In genomic region chr4:122759639-122760310, GRCh38 we compare ENCODE assay signal across 14 cellular contexts. TPM values are rescaled to one million over a fixed set of nuclear protein-coding genes. Genes with fewer than 3 reads are reported as not detected.
A peak's percentile ranks its signal among the peaks of the same experiment; 100 is the strongest.
DNase-seq lines count a peak whose midpoint lies in the region; ATAC-seq and TF ChIP-seq lines count a peak whose summit lies in the region.
"Had no signal": no experiment of that assay in that cellular context is flagged by ENCODE, and none has a peak within 500 bp of the region (broad histone marks: within the 10 kb centered on the region; RNA-seq: fewer than 3 reads in every experiment).

No MANE protein-coding gene starts in this region.

- no peaks in the 10 kb centered on the region for H3K9me3 ChIP-seq in RWPE2 (ENCODE audit: severe bottlenecking)

- H3K27ac Mint-ChIP-seq in stimulated activated naive CD8-positive, alpha-beta T cell treated with anti-CD3 and anti-CD28 coated beads, Interleukin-15, Interleukin-2, amounts not matched to agents 100 ng/mL and 50 ng/mL, for 24 hours: peak overlapping the region; percentile 12
- H3K27ac Mint-ChIP-seq in type B pancreatic cell: no peak overlapping the region
- H3K27ac Mint-ChIP-seq: activated naive CD8-positive, alpha-beta T cell treated with anti-CD3 and anti-CD28 coated beads for 36 hours; CD4-positive, alpha-beta T cell had no signal

- ATAC-seq in stimulated activated naive CD8-positive, alpha-beta T cell treated with anti-CD3 and anti-CD28 coated beads, Interleukin-15, Interleukin-2, amounts not matched to agents 100 U/mL and 50 U/mL, for 24 hours: no peak
- ATAC-seq in RWPE2 (ENCODE audit: low read depth): no peak
- ATAC-seq in GM21528 (IDR thresholded peaks at IDR 0.05; ENCODE audit: low FRiP score, unreplicated experiment): no peak
- ATAC-seq: stimulated activated naive B cell treated with anti-CD40 and anti-IgM and Interleukin-4, amounts not matched to agents 10 μg/mL and 1 μg/mL and 100 μg/mL, for 72 hours had no signal

- no peaks in the 10 kb centered on the region for H3K27me3 ChIP-seq in RWPE2 (ENCODE audit: insufficient read depth, poor library complexity, severe bottlenecking)

- H3K4me3 Mint-ChIP-seq in stimulated activated naive CD8-positive, alpha-beta T cell treated with anti-CD3 and anti-CD28 coated beads, Interleukin-15, Interleukin-2, amounts not matched to agents 100 ng/mL and 50 ng/mL, for 24 hours: no peak overlapping the region
- H3K4me3 Mint-ChIP-seq in type B pancreatic cell: no peak overlapping the region
- H3K4me3 Mint-ChIP-seq: activated naive CD8-positive, alpha-beta T cell treated with anti-CD3 and anti-CD28 coated beads for 36 hours; CD4-positive, alpha-beta T cell; stimulated activated naive B cell treated with anti-CD40 and anti-IgM and Interleukin-4, amounts not matched to agents 10 μg/mL and 1 μg/mL and 100 μg/mL, for 72 hours had no signal

- H3K36me3 ChIP-seq in RWPE2 (ENCODE audit: low read depth): no peaks in the 10 kb centered on the region

- H3K36me3 Mint-ChIP-seq in stimulated activated naive CD8-positive, alpha-beta T cell treated with anti-CD3 and anti-CD28 coated beads, Interleukin-15, Interleukin-2, amounts not matched to agents 100 ng/mL and 50 ng/mL, for 24 hours (ENCODE audit: low read depth): no peaks in the 10 kb centered on the region
- H3K36me3 Mint-ChIP-seq in type B pancreatic cell: no peaks in the 10 kb centered on the region
- H3K36me3 Mint-ChIP-seq: activated naive CD8-positive, alpha-beta T cell treated with anti-CD3 and anti-CD28 coated beads for 36 hours; stimulated activated naive B cell treated with anti-CD40 and anti-IgM and Interleukin-4, amounts not matched to agents 10 μg/mL and 1 μg/mL and 100 μg/mL, for 72 hours had no signal

- H3K4me1 ChIP-seq in RWPE2 (ENCODE audit: insufficient read depth, poor library complexity, severe bottlenecking): peaks cover 23% of the 10 kb centered on the region

- no peaks in the 10 kb centered on the region for H3K9me3 Mint-ChIP-seq in stimulated activated naive CD8-positive, alpha-beta T cell treated with anti-CD3 and anti-CD28 coated beads, Interleukin-15, Interleukin-2, amounts not matched to agents 100 ng/mL and 50 ng/mL, for 24 hours
- no peaks in the 10 kb centered on the region for H3K9me3 Mint-ChIP-seq in type B pancreatic cell
- H3K9me3 Mint-ChIP-seq: activated naive CD8-positive, alpha-beta T cell treated with anti-CD3 and anti-CD28 coated beads for 36 hours; CD4-positive, alpha-beta T cell; stimulated activated naive B cell treated with anti-CD40 and anti-IgM and Interleukin-4, amounts not matched to agents 10 μg/mL and 1 μg/mL and 100 μg/mL, for 72 hours had no signal

- H3K4me3 ChIP-seq in RWPE2 (ENCODE audit: severe bottlenecking): no peak overlapping the region
- no peak overlapping the region for H3K4me3 ChIP-seq in epithelial cell of proximal tubule (ENCODE audit: low read depth, low read length)
- H3K4me3 ChIP-seq in lower leg skin (ENCODE audit: low read depth, poor library complexity, severe bottlenecking): no peak overlapping the region

- no peak for TF ChIP-seq POLR2A in lower leg skin (IDR thresholded peaks at IDR 0.05)

- peaks cover 29% of the 10 kb centered on the region for H3K4me1 Mint-ChIP-seq in stimulated activated naive CD8-positive, alpha-beta T cell treated with anti-CD3 and anti-CD28 coated beads, Interleukin-15, Interleukin-2, amounts not matched to agents 100 ng/mL and 50 ng/mL, for 24 hours (ENCODE audit: low read depth)
- H3K4me1 Mint-ChIP-seq in type B pancreatic cell (ENCODE audit: unreplicated experiment): no peaks in the 10 kb centered on the region

- no peak for DNase-seq in stimulated activated naive CD8-positive, alpha-beta T cell treated with anti-CD3 and anti-CD28 coated beads, Interleukin-15, Interleukin-2, amounts not matched to agents 100 U/mL and 50 U/mL, for 24 hours
- DNase-seq in RWPE2 (ENCODE audit: low spot score) (no peak), epithelial cell of proximal tubule (ENCODE audit: low read depth) (no peak), type B pancreatic cell (ENCODE audit: extremely low spot score, unreplicated experiment) (no peak), lower leg skin (ENCODE audit: low spot score in 2 of 2) (no peak), NCI-H1105 (lab: John Stamatoyannopoulos, UW) (no peak)
- DNase-seq: activated naive CD8-positive, alpha-beta T cell treated with anti-CD3 and anti-CD28 coated beads for 36 hours; CD4-positive, alpha-beta T cell; effector CD4-positive, alpha-beta T cell; stimulated activated CD4-positive, alpha-beta T cell treated with anti-CD3 and anti-CD28 coated beads, Interleukin-1b, Interleukin-23, amount 100 ng/mL, for 48 hours; stimulated activated naive B cell treated with anti-CD40 and anti-IgM and Interleukin-4, amounts not matched to agents 10 μg/mL and 1 μg/mL and 100 μg/mL, for 72 hours; T-helper 2 cell had no signal

- 64 to 67% methylated on average over 3 of the region's 3 CpGs for WGBS in lower leg skin, 2 donors

- H3K27ac ChIP-seq in RWPE2 (ENCODE audit: poor library complexity, severe bottlenecking): no peak overlapping the region

- peaks cover 18% of the 10 kb centered on the region for H3K27me3 Mint-ChIP-seq in stimulated activated naive CD8-positive, alpha-beta T cell treated with anti-CD3 and anti-CD28 coated beads, Interleukin-15, Interleukin-2, amounts not matched to agents 100 ng/mL and 50 ng/mL, for 24 hours
- no peaks in the 10 kb centered on the region for H3K27me3 Mint-ChIP-seq in type B pancreatic cell

- TF ChIP-seq CTCF in RWPE2 (IDR thresholded peaks at IDR 0.05; ENCODE audit: poor library complexity, severe bottlenecking) (peak; percentile 60), epithelial cell of proximal tubule (conservative IDR thresholded peaks at IDR 0.05; ENCODE audit: low read depth, low read length) (peak; percentile 28), type B pancreatic cell (conservative IDR thresholded peaks at IDR 0.05) (peak; percentile 62), lower leg skin (IDR thresholded peaks at IDR 0.05) (no peak)

- intact Hi-C loops in lower leg skin (cut with DNase I; ENCODE audit: low total_unique reads): loop anchor here (5.0 kb wide), 1 partner anchor 173 kb away; no protein-coding TSS in a partner anchor

RNA-seq across cellular contexts. Expression of gene BBS12, which starts 27.3 kb away (rescaled TPM):
- total RNA-seq in epithelial cell of proximal tubule (2.2 and 3.5 TPM in 2 replicates), type B pancreatic cell (ENCODE audit: low replicate concordance) (3.8 and 4.5 TPM in 2 replicates), lower leg skin (1 to 10 TPM in 3 of 4 donors, under 1 TPM in 1; 0.72 to 3.8 (median 3.1) TPM)

Comparison
In these comparisons a context has a peak if more than half of its experiments do, and no peak if none do; other contexts are left out.
1. CTCF ChIP-seq: peak in RWPE2 (single experiment), epithelial cell of proximal tubule (single experiment) and type B pancreatic cell (single experiment); none in lower leg skin (0 of 3).